In the genomic region with DNA sequence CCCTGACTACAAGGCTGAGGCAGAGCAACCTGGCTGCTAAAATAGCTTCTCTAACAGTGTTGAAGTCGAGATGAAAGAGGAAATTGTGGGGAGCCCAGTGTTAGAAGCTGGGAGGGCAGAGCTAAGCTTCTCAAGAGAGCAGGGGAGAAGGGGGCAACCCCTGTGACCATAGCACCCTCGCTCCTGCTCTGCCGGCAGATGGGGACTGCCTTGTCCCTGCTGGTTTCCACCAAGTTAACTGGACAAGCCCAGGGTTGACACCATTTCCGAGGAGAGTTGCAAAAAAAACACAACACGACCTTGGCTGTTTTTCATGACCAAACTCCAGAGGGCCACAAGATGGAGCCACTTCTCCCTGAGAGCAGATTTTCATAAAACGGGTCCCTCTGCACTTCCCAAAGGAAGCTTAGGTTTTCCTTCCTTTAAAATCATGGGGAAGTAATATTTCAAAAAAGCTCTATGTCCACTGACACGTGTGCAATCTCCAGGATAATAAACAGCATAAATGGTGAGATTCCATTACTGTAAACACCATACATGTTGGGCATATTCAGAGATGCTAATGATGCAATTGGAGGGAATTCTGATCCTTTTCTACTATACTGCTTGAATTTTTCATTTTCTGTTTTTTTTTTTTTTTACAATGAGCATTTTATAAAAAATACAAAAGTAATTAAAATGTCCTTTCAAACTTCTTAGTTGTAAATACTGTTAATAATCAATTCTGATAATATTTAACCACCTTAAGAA, we compare ENCODE assay signal across 8 cellular contexts.
DNase-seq lines count a peak whose midpoint lies in the region; ATAC-seq, FAIRE-seq and TF ChIP-seq lines count a peak whose summit lies in the region.

No MANE protein-coding gene starts in this region.

- no peaks in the 10 kb centered on the region for H4K20me1 ChIP-seq in PC-3 (ENCODE audit: low read length)
- H4K20me1 ChIP-seq in endothelial cell of umbilical vein (replicated peaks; ENCODE audit: control insufficient read depth, extremely low read depth, insufficient read depth, low read length) = no peaks in the 10 kb centered on the region

- TF ChIP-seq CTCF in GM06990 (IDR thresholded peaks at IDR 0.05; ENCODE audit: insufficient read depth, low read length, poor library complexity, severe bottlenecking) (peak; percentile 54), PC-3 (conservative IDR thresholded peaks at IDR 0.05; ENCODE audit: low read depth, low read length) (peak; percentile 72), endothelial cell of umbilical vein (IDR thresholded peaks at IDR 0.05; ENCODE audit: extremely low read depth in 1 of 2, insufficient read depth in 1 of 2, low read depth in 1 of 2, low read length in 2 of 2) (peak; percentile 44 to 52), retinal pigment epithelial cell (conservative IDR thresholded peaks at IDR 0.05; ENCODE audit: low read depth, low read length) (peak; percentile 47)

- no peaks in the 10 kb centered on the region for H3K9me1 ChIP-seq in endothelial cell of umbilical vein (replicated peaks; ENCODE audit: control insufficient read depth, extremely low read depth, insufficient read depth, low read length)

- H3K9ac ChIP-seq in PC-3 (ENCODE audit: low read length) (no peak overlapping the region), endothelial cell of umbilical vein (replicated peaks; ENCODE audit: extremely low read depth, insufficient read depth, low read length) (no peak overlapping the region)

- no peak for TF ChIP-seq POLR2A in endothelial cell of umbilical vein (IDR thresholded peaks at IDR 0.05; ENCODE audit: low read depth, low read length)

- intact Hi-C loops in PC-3 (cut with micrococcal nuclease) = loop anchor here (1.0 kb wide), 1 partner anchor 415 kb away; no protein-coding TSS in a partner anchor
- intact Hi-C loops in endothelial cell of umbilical vein (cut with micrococcal nuclease) = loop anchor here (1.0 to 5.0 kb wide), 2 partner anchors 413 to 493 kb away; no protein-coding TSS in a partner anchor

- no peaks in the 10 kb centered on the region for H3K9me2 ChIP-seq in PC-3 (replicated peaks; ENCODE audit: low read length)

- DNase-seq in A172 (ENCODE audit: low spot score) (peak; percentile 23), GM06990 (ENCODE audit: extremely low read depth, insufficient read length) (no peak), PC-3 (peak; percentile 44), endothelial cell of umbilical vein (ENCODE audit: low read depth, low spot score) (peak; percentile 18), retinal pigment epithelial cell (ENCODE audit: low read depth) (no peak), NCI-H2171 (lab: John Stamatoyannopoulos, UW) (no peak)

- H3K36me3 ChIP-seq in GM06990 (ENCODE audit: control insufficient read depth, insufficient read depth, low read length) = peaks cover 12% of the 10 kb centered on the region
- no peaks in the 10 kb centered on the region for H3K36me3 ChIP-seq in PC-3 (ENCODE audit: low read depth, low read length)
- peaks cover 0 to 6% of the 10 kb centered on the region in 2 experiments for H3K36me3 ChIP-seq in endothelial cell of umbilical vein (ENCODE audit: control insufficient read depth in 2 of 2, extremely low read depth in 1 of 2, insufficient read depth in 2 of 2, low read length in 2 of 2)

- ATAC-seq in PC-3 (no peak), HG02870 (IDR thresholded peaks at IDR 0.05; ENCODE audit: unreplicated experiment) (no peak), HG02759 (IDR thresholded peaks at IDR 0.05; ENCODE audit: unreplicated experiment) (no peak)

- FAIRE-seq in endothelial cell of umbilical vein (lab: Jason Lieb, UNC) = peak; percentile 67

- CTCF ChIA-PET in PC-3 (lab: Charles Lee) = interaction anchor here (0.6 kb wide), 2 partner anchors 108 to 411 kb away, joined by 3 to 6 read pairs; no protein-coding TSS in a partner anchor
- CTCF ChIA-PET in endothelial cell of umbilical vein (lab: Charles Lee) = interaction anchor here (0.6 to 6.2 kb wide), 27 partner anchors 10 to 580 kb away, joined by 3 to 76 read pairs (median 4); a partner anchor contains a TSS

- dilution Hi-C loops in endothelial cell of umbilical vein (cut with MboI; ENCODE audit: extremely low pct_ligation_motif_present, low sequenced_read_pairs) = no loop called here

- H3K4me1 ChIP-seq in PC-3 (ENCODE audit: insufficient read depth, low read length) (no peaks in the 10 kb centered on the region), endothelial cell of umbilical vein (ENCODE audit: control insufficient read depth, extremely low read depth, insufficient read depth, low read length) (no peaks in the 10 kb centered on the region)

- no peaks in the 10 kb centered on the region for H3K27me3 ChIP-seq in GM06990 (replicated peaks; ENCODE audit: control insufficient read depth, insufficient read depth, low read length)
- no peaks in the 10 kb centered on the region for H3K27me3 ChIP-seq in PC-3 (ENCODE audit: low read length)
- no peaks in the 10 kb centered on the region for H3K27me3 ChIP-seq in endothelial cell of umbilical vein (ENCODE audit: control insufficient read depth in 2 of 2, insufficient read depth in 2 of 2, low read length in 2 of 2)

- H3K79me2 ChIP-seq in PC-3 (ENCODE audit: low read length) (no peaks in the 10 kb centered on the region), endothelial cell of umbilical vein (ENCODE audit: control insufficient read depth, insufficient read depth, low read length) (no peaks in the 10 kb centered on the region)

- BruUV-seq in PC-3 (replicated peaks; lab: Mats Ljungman, UMichigan) (no TSS peak), endothelial cell of umbilical vein (replicated peaks; lab: Mats Ljungman, UMichigan) (no TSS peak)

- no peak overlapping the region for H2AFZ ChIP-seq in PC-3 (ENCODE audit: low read length)
- H2AFZ ChIP-seq in endothelial cell of umbilical vein (ENCODE audit: low read depth, low read length) = no peak overlapping the region

- H3K4me2 ChIP-seq in PC-3 (ENCODE audit: low read length) (no peak overlapping the region), endothelial cell of umbilical vein (ENCODE audit: insufficient read depth, low read length) (no peak overlapping the region)

- H3K4me3 ChIP-seq in GM06990 (replicated peaks; ENCODE audit: low read depth, low read length) (no peak overlapping the region), PC-3 (ENCODE audit: low read length) (no peak overlapping the region), endothelial cell of umbilical vein (replicated peaks in 1 of 3; ENCODE audit: insufficient read depth in 1 of 3, low read depth in 1 of 3, low read length in 3 of 3) (no peak overlapping the region), retinal pigment epithelial cell (ENCODE audit: low read length) (no peak overlapping the region)

- no peak overlapping the region for H3K27ac ChIP-seq in PC-3 (ENCODE audit: low read length)
- no peak overlapping the region for H3K27ac ChIP-seq in endothelial cell of umbilical vein (ENCODE audit: insufficient read depth, low read depth, low read length)

- POLR2A ChIA-PET in PC-3 (lab: Charles Lee; ENCODE audit: unreplicated experiment) (no interaction called here), endothelial cell of umbilical vein (lab: Charles Lee) (no interaction called here)

- H3F3A ChIP-seq in PC-3 (ENCODE audit: low read length, unreplicated experiment) = no peaks in the 10 kb centered on the region

- H3K9me3 ChIP-seq in PC-3 (ENCODE audit: low read length) = no peaks in the 10 kb centered on the region
- H3K9me3 ChIP-seq in endothelial cell of umbilical vein (replicated peaks; ENCODE audit: control insufficient read depth, insufficient read depth, low read length) = no peaks in the 10 kb centered on the region

TF ChIP-seq in endothelial cell of umbilical vein, 7 proteins besides CTCF, POLR2A, EP300 and RAD21:
- TF ChIP-seq POLR2AphosphoS5 (IDR thresholded peaks at IDR 0.05; ENCODE audit: insufficient read depth, low read depth, low read length) = no peak
- no peak for TF ChIP-seq MYC (IDR thresholded peaks at IDR 0.05; ENCODE audit: low read depth, low read length)
- no peak for TF ChIP-seq FOS (IDR thresholded peaks at IDR 0.05; ENCODE audit: borderline replicate concordance, insufficient read depth, low read length)
- TF ChIP-seq GATA2 (IDR thresholded peaks at IDR 0.05; ENCODE audit: insufficient read depth, insufficient read length, low read depth, low read length) = no peak
- no peak for TF ChIP-seq EZH2 (IDR thresholded peaks at IDR 0.05; ENCODE audit: borderline replicate concordance, low read depth, low read length, severe bottlenecking)
- TF ChIP-seq, protein P1, sequence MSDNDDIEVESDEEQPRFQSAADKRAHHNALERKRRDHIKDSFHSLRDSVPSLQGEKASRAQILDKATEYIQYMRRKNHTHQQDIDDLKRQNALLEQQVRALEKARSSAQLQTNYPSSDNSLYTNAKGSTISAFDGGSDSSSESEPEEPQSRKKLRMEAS (IDR thresholded peaks at IDR 0.05; ENCODE audit: insufficient read depth, insufficient read length) = no peak
- no peak for TF ChIP-seq JUN (IDR thresholded peaks at IDR 0.05; ENCODE audit: borderline replicate concordance, insufficient read depth, insufficient read length, low read depth)
TF ChIP-seq in endothelial cell of umbilical vein: peak in this region for 0.

Comparison
In these comparisons a context has a peak if more than half of its experiments do, and no peak if none do; other contexts are left out.
1. DNase-seq: peak in A172 (single experiment), PC-3 (single experiment) and endothelial cell of umbilical vein (single experiment); none in GM06990 (single experiment), retinal pigment epithelial cell (single experiment) and NCI-H2171 (single experiment).
2. Peak in every context shown above with its lines, with median percentiles within 50 percentile points of each other: CTCF ChIP-seq.